30 cellular contexts compared by ENCODE assay signal in the genomic region with DNA sequence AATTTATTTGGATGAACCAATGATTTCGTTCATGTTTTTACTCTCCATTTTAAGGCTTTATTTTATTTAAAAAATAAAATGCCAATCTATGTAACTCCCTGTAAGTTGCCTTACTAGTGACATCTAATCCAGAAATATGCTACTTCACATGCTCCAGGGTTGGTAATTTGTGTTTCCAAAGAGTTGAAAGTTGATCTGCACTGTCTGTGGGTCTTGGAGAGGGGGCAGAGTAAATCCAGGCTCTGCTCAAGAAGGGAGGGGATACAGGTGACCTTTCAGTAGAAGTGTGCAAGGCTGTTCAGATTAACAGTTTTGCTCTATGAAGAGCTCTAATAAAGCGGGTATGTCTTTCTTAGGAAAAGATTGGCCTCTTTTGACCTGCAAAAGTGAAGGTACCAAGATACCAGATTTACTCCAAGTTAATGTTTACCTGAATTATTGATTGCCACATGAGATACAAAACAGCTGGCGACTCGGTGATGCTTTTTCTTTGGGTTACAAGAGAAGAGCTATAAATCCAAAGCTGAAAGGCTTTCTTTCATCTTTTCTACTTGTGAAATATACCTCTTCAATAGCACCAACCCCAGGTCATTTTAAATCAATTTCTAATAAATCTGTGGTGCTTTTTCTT.
"Had no signal": no experiment of that assay in that cellular context is flagged by ENCODE, and none has a peak within 500 bp of the region (broad histone marks: within the 10 kb centered on the region; RNA-seq: fewer than 3 reads in every experiment).

No MANE protein-coding gene starts in this region.

- H3K27me3 Mint-ChIP-seq: activated CD4-positive, alpha-beta memory T cell treated with anti-CD3 and anti-CD28 coated beads for 36 hours; activated T-cell treated with anti-CD3 and anti-CD28 coated beads, Interleukin-2, amount 50 U/mL, for 24 hours; central memory CD8-positive, alpha-beta T cell; dendritic cell treated with granulocyte-macrophage colony-stimulating factor and Interleukin-4, amounts not matched to agents 40 ng/mL and 50 ng/mL, for 4 days; stimulated activated naive CD8-positive, alpha-beta T cell treated with anti-CD3 and anti-CD28 coated beads, Interleukin-15, Interleukin-2, amounts not matched to agents 100 ng/mL and 50 ng/mL, for 24 hours had no signal

- FAIRE-seq: small intestine, TTC549 had no signal

- H3K27ac Mint-ChIP-seq: activated CD4-positive, alpha-beta memory T cell treated with anti-CD3 and anti-CD28 coated beads for 36 hours; activated T-cell treated with anti-CD3 and anti-CD28 coated beads, Interleukin-2, amount 50 U/mL, for 24 hours; dendritic cell treated with granulocyte-macrophage colony-stimulating factor and Interleukin-4, amounts not matched to agents 40 ng/mL and 50 ng/mL, for 4 days; endodermal cell; immature natural killer cell; natural killer cell; stimulated activated effector memory CD8-positive, alpha-beta T cell treated with anti-CD3 and anti-CD28 coated beads, Interleukin-12 subunit alpha, Interleukin-12 subunit beta, amount 100 ng/mL, for 72 hours; stimulated activated naive CD8-positive, alpha-beta T cell treated with anti-CD3 and anti-CD28 coated beads, Interleukin-15, Interleukin-2, amounts not matched to agents 100 ng/mL and 50 ng/mL, for 24 hours had no signal

- DNase-seq: activated CD4-positive, alpha-beta memory T cell treated with anti-CD3 and anti-CD28 coated beads for 36 hours; activated CD4-positive, alpha-beta T cell treated with anti-CD3 and anti-CD28 coated beads for 48 hours; activated CD8-positive, alpha-beta memory T cell treated with anti-CD3 and anti-CD28 coated beads, Interleukin-2, amount 50 U/mL, for 48 hours; activated gamma-delta T cell; activated naive CD4-positive, alpha-beta T cell treated with anti-CD3 and anti-CD28 coated beads, Interleukin-2, amount 50 U/mL, for 16 hours; activated T-cell treated with anti-CD3 and anti-CD28 coated beads, Interleukin-2, amount 50 U/mL, for 24 hours; amygdala; endodermal cell; foreskin keratinocyte; heart left ventricle; hypothalamus; immature natural killer cell; left lung; lower lobe of right lung; mesenchymal stem cell; natural killer cell; sigmoid colon; small intestine; stimulated activated CD4-positive, alpha-beta T cell treated with anti-CD3 and anti-CD28 coated beads, Interleukin-4, amount 100 ng/mL, for 24 hours; substantia nigra; upper lobe of right lung; WERI-Rb-1 had no signal

- H3K4me3 ChIP-seq: breast epithelium, esophagus muscularis mucosa, heart left ventricle, left lung, lower lobe of right lung, sigmoid colon, upper lobe of right lung had no signal

- H3K4me1 Mint-ChIP-seq: central memory CD8-positive, alpha-beta T cell; stimulated activated effector memory CD8-positive, alpha-beta T cell treated with anti-CD3 and anti-CD28 coated beads, Interleukin-12 subunit alpha, Interleukin-12 subunit beta, amount 100 ng/mL, for 72 hours had no signal

- H3K27ac ChIP-seq: breast epithelium, esophagus muscularis mucosa, foreskin keratinocyte, heart left ventricle, left lung, lower lobe of right lung, sigmoid colon, upper lobe of right lung, WERI-Rb-1 had no signal

- ATAC-seq: activated CD4-positive, CD25-positive, alpha-beta regulatory T cell treated with anti-CD3 and anti-CD28 coated beads, Interleukin-2, amount 50 U/mL, for 24 hours; foreskin keratinocyte; heart left ventricle; left lung; lower lobe of right lung; natural killer cell; stimulated activated effector memory CD8-positive, alpha-beta T cell treated with anti-CD3 and anti-CD28 coated beads, Interleukin-12 subunit alpha, Interleukin-12 subunit beta, amount 100 ng/mL, for 72 hours; upper lobe of right lung had no signal

- H3K4me1 ChIP-seq: breast epithelium, esophagus muscularis mucosa, foreskin keratinocyte, heart left ventricle, left lung, lower lobe of right lung, sigmoid colon, upper lobe of right lung had no signal

- H3K4me3 Mint-ChIP-seq: activated CD4-positive, alpha-beta memory T cell treated with anti-CD3 and anti-CD28 coated beads for 36 hours; activated T-cell treated with anti-CD3 and anti-CD28 coated beads, Interleukin-2, amount 50 U/mL, for 24 hours; central memory CD8-positive, alpha-beta T cell; dendritic cell treated with granulocyte-macrophage colony-stimulating factor and Interleukin-4, amounts not matched to agents 40 ng/mL and 50 ng/mL, for 4 days; endodermal cell; immature natural killer cell; natural killer cell; stimulated activated effector memory CD8-positive, alpha-beta T cell treated with anti-CD3 and anti-CD28 coated beads, Interleukin-12 subunit alpha, Interleukin-12 subunit beta, amount 100 ng/mL, for 72 hours; stimulated activated naive CD8-positive, alpha-beta T cell treated with anti-CD3 and anti-CD28 coated beads, Interleukin-15, Interleukin-2, amounts not matched to agents 100 ng/mL and 50 ng/mL, for 24 hours had no signal

- H3K36me3 Mint-ChIP-seq: activated CD4-positive, alpha-beta memory T cell treated with anti-CD3 and anti-CD28 coated beads for 36 hours; immature natural killer cell; natural killer cell; stimulated activated effector memory CD8-positive, alpha-beta T cell treated with anti-CD3 and anti-CD28 coated beads, Interleukin-12 subunit alpha, Interleukin-12 subunit beta, amount 100 ng/mL, for 72 hours had no signal

- H3K36me3 ChIP-seq: breast epithelium, esophagus muscularis mucosa, heart left ventricle, left lung, lower lobe of right lung, sigmoid colon, upper lobe of right lung, WERI-Rb-1 had no signal

- H3K9me3 Mint-ChIP-seq: dendritic cell treated with granulocyte-macrophage colony-stimulating factor and Interleukin-4, amounts not matched to agents 40 ng/mL and 50 ng/mL, for 4 days had no signal

- H3K27me3 ChIP-seq: breast epithelium, esophagus muscularis mucosa, foreskin keratinocyte, heart left ventricle, left lung, sigmoid colon, upper lobe of right lung had no signal

- H3K9me3 ChIP-seq: breast epithelium, esophagus muscularis mucosa, heart left ventricle, left lung, lower lobe of right lung, sigmoid colon, upper lobe of right lung had no signal
